9 cellular contexts compared by ENCODE assay signal in genomic region chrX:106959897-106960296, GRCh38. TPM values are rescaled to one million over a fixed set of nuclear protein-coding genes. Genes with fewer than 3 reads are reported as not detected.
DNase-seq lines count a peak whose midpoint lies in the region; ATAC-seq and TF ChIP-seq lines count a peak whose summit lies in the region.
"Had no signal": no experiment of that assay in that cellular context is flagged by ENCODE, and none has a peak within 500 bp of the region (broad histone marks: within the 10 kb centered on the region; RNA-seq: fewer than 3 reads in every experiment).

No MANE protein-coding gene starts in this region.

- H3K27me3 ChIP-seq in right lobe of liver (no peaks in the 10 kb centered on the region), spleen (replicated peaks in 1 of 7) (peaks cover 0 to 6% (median 0%) of the 10 kb centered on the region in 7 donors)

- ATAC-seq in right lobe of liver (peak; percentile 95 to 98 (median 96)), GM21529 (IDR thresholded peaks at IDR 0.05; ENCODE audit: unreplicated experiment) (no peak)
- ATAC-seq: Right ventricle myocardium inferior had no signal

- 26% methylated on average over 2 of the region's 2 CpGs for WGBS in right lobe of liver (ENCODE audit: insufficient coverage, low coverage, low lambda C conversion rate, missing lambda C conversion rate)
- WGBS in spleen, 5 donors = 47 to 75% (median 73%) methylated on average over 2 of the region's 2 CpGs

- no peaks in the 10 kb centered on the region for H3K9me3 ChIP-seq in right lobe of liver
- H3K9me3 ChIP-seq in spleen = no peaks in the 10 kb centered on the region

- TF ChIP-seq CTCF in right lobe of liver (IDR thresholded peaks at IDR 0.05) (peak; percentile 41 to 55 (median 48)), spleen (IDR thresholded peaks at IDR 0.05 in 8 of 11, conservative IDR thresholded peaks at IDR 0.05 in 3 of 11) (no peak)

- H3K4me3 ChIP-seq in right lobe of liver (no peak overlapping the region), spleen (no peak overlapping the region)

- H3K27ac ChIP-seq in right lobe of liver (no peak overlapping the region), spleen (no peak overlapping the region)

- DNase-seq in AG20443 (ENCODE audit: low spot score) (peak; percentile 14), Kasumi-1 (lab: John Stamatoyannopoulos, UW) (peak; percentile 4 to 24), T47D (ENCODE audit: low read depth in 1 of 2, low spot score in 1 of 2) (peak; percentile 2 to 62), right lobe of liver (peak in 1 of 3 donors; percentile 43), spleen (no peak), T-helper 1 cell (no peak)
- no peak for DNase-seq in activated CD4-positive, alpha-beta T cell treated with anti-CD3 and anti-CD28 coated beads for 1 hour

- TF ChIP-seq POLR2A in right lobe of liver (IDR thresholded peaks at IDR 0.05) (no peak), spleen (IDR thresholded peaks at IDR 0.05) (no peak)

- no peaks in the 10 kb centered on the region for H3K36me3 ChIP-seq in right lobe of liver
- H3K36me3 ChIP-seq in spleen = peaks cover 0 to 16% (median 0%) of the 10 kb centered on the region in 6 donors

- in situ Hi-C loops in T47D (cut with HindIII; ENCODE audit: low pct_unique_long_range_greater_than_20kb, low sequenced_read_pairs) = no loop called here

- no peaks in the 10 kb centered on the region for H3K4me1 ChIP-seq in right lobe of liver
- H3K4me1 ChIP-seq in spleen = no peaks in the 10 kb centered on the region

- intact Hi-C loops in right lobe of liver (cut with DNase I) = no loop called here
- intact Hi-C loops in spleen (cut with DNase I; ENCODE audit: low total_unique reads) = loop anchor here (10.0 kb wide), 1 partner anchor 65 kb away; no protein-coding TSS in a partner anchor

RNA-seq across cellular contexts. Expression of gene CLDN2, which starts 39.7 kb away (rescaled TPM):
- total RNA-seq in right lobe of liver (10 to 100 TPM in 5 of 6 experiments, 1 to 10 TPM in 1; 6.3 to 48.4 (median 18.4) TPM), spleen (not detected)
- not detected for polyA plus RNA-seq in spleen
- total RNA-seq: Right ventricle myocardium inferior had no signal

RNA-seq across cellular contexts. Expression of gene MORC4, which starts 40.1 kb away (rescaled TPM):
- total RNA-seq in right lobe of liver = 10 to 100 TPM in 5 of 6 experiments, 1 to 10 TPM in 1; 8.9 to 26.9 (median 19.4) TPM
- total RNA-seq in spleen = 1 to 10 TPM; 4.1 to 7.0 (median 5.2) TPM
- polyA plus RNA-seq in spleen = 1 to 10 TPM; 1.4 to 2.1 (median 1.7) TPM

RNA-seq across cellular contexts. Expression of gene RIPPLY1, which starts 56.8 kb away (rescaled TPM):
- total RNA-seq in right lobe of liver (1 to 10 TPM in 4 of 6 experiments, under 1 TPM in 2; 0.74 to 1.7 (median 1.1) TPM), spleen (not detected)
- not detected for polyA plus RNA-seq in spleen
- total RNA-seq: Right ventricle myocardium inferior had no signal

Comparison
In these comparisons a context has a peak if more than half of its experiments do, and no peak if none do; other contexts are left out.
1. DNase-seq: peak in AG20443 (single experiment), Kasumi-1 (2 of 2) and T47D (2 of 2); none in spleen (single experiment), activated CD4-positive, alpha-beta T cell treated with anti-CD3 and anti-CD28 coated beads for 1 hour (single experiment) and T-helper 1 cell (0 of 5).
2. CTCF ChIP-seq: peak in right lobe of liver (4 of 4); none in spleen (0 of 11).
3. RNA of gene CLDN2, which starts 39.7 kb away (total RNA-seq): 6.3 to 48.4 TPM in right lobe of liver; not detected in spleen; every median in the first group is over 4 times any median in the second.